ENCODE assay signal across 34 cellular contexts in the genomic region with DNA sequence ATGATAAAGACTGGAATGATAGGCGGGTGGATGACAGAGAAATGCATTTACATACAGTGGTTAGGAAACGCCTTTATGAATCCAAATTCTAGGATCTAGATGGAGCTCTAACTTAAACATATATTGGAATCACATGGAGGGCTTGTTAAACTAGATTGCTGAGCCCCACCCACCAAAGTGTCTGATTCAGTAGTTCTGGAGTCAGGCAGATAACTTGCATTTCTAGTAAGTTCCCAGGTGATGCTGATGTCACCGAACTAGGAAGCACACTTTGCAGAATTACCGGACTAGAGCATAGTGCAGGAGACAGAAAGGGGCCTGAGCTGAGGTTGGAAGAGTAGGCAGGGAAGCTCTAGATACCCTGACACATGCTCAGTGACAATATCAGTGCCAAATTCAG.
"Had no signal": no experiment of that assay in that cellular context is flagged by ENCODE, and none has a peak within 500 bp of the region (broad histone marks: within the 10 kb centered on the region; RNA-seq: fewer than 3 reads in every experiment).

No MANE protein-coding gene starts in this region.

- H3K4me3 ChIP-seq: MG63 had no signal

- H3K9me3 ChIP-seq: MG63 had no signal

- DNase-seq: Karpas-422, Kasumi-1, MG63, MM.1S, MV-4-11, NCI-H1048, NCI-H1092, NCI-H1092 treated with DMSO at 0.1 percent for 48 hours, NCI-H1105, NCI-H1105 treated with DMSO at 0.1 percent for 48 hours, NCI-H1417, NCI-H1417 treated with DMSO at 0.1 percent for 48 hours, NCI-H1436, NCI-H1436 treated with DMSO at 0.1 percent for 48 hours, NCI-H146, NCI-H1694, NCI-H1694 treated with DMSO at 0.1 percent for 48 hours, NCI-H187, NCI-H187 treated with DMSO at 0.1 percent for 48 hours, NCI-H1930, NCI-H2029, NCI-H2029 treated with DMSO at 0.1 percent for 48 hours, NCI-H2081, NCI-H2081 treated with DMSO at 0.1 percent for 48 hours, NCI-H2107, NCI-H2171, NCI-H2171 treated with DMSO at 0.1 percent for 48 hours, NCI-H2227 treated with DMSO at 0.1 percent for 48 hours, NCI-H226, NCI-H345, NCI-H446, NCI-H446 treated with DMSO at 0.1 percent for 48 hours, NCI-H510A, NCI-H510A treated with DMSO at 0.1 percent for 48 hours had no signal

- H3K36me3 ChIP-seq: MG63 had no signal

- H3K27me3 ChIP-seq: MG63 had no signal
